Comparison of ENCODE assay signal across 15 cellular contexts in the genomic region with DNA sequence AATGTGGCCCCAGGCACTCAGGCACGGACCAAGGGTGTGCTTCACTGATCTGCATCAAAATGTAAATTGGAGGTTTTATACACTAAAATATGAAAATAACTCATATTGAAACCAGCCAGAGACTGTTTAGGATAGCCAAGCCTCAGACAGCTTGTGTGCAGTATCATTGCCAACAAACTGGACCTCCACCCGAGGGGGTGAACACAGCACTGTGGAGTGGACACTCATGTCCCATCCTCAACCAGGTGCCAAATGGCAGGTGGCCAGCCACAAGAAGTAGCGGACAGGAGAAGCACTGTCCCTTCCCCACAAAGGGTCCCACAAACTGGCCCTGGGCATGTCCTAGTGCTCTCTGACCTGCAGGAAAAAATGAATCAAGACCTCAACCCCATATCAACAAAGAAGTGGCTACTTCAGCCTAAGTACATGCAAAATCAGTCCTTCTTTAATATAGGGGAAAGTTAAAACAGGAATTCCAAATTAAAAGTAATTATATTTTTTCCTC. TPM values are rescaled to one million over a fixed set of nuclear protein-coding genes. Genes with fewer than 3 reads are reported as not detected.
A peak's percentile ranks its signal among the peaks of the same experiment; 100 is the strongest.
DNase-seq lines count a peak whose midpoint lies in the region; ATAC-seq and TF ChIP-seq lines count a peak whose summit lies in the region.
"Had no signal": no experiment of that assay in that cellular context is flagged by ENCODE, and none has a peak within 500 bp of the region (broad histone marks: within the 10 kb centered on the region; RNA-seq: fewer than 3 reads in every experiment).

No MANE protein-coding gene starts in this region.

- H3K27ac ChIP-seq in Karpas-422 (ENCODE audit: low read length) (no peak overlapping the region), neural progenitor cell (no peak overlapping the region)
- H3K27ac ChIP-seq: A549, C4-2B, HL-60 had no signal

- no peaks in the 10 kb centered on the region for H3K27me3 Mint-ChIP-seq in neural progenitor cell (ENCODE audit: insufficient read depth, low read depth)

- peaks cover 12% of the 10 kb centered on the region for H3K4me1 ChIP-seq in Karpas-422 (ENCODE audit: low read length)
- peaks cover 26% of the 10 kb centered on the region for H3K4me1 ChIP-seq in neural progenitor cell
- H3K4me1 ChIP-seq: A549 had no signal

- H3K27me3 ChIP-seq in Karpas-422 (ENCODE audit: low read length): no peaks in the 10 kb centered on the region
- no peaks in the 10 kb centered on the region for H3K27me3 ChIP-seq in neural progenitor cell
- H3K27me3 ChIP-seq: BE2C had no signal

- no peak overlapping the region for H2AFZ ChIP-seq in Karpas-422 (ENCODE audit: low read length)
- H2AFZ ChIP-seq in neural progenitor cell (replicated peaks): no peak overlapping the region

- peaks cover 12% of the 10 kb centered on the region for H3K9me3 Mint-ChIP-seq in neural progenitor cell
- H3K9me3 Mint-ChIP-seq: CD4-positive, alpha-beta memory T cell had no signal

- no peak overlapping the region for H3K4me3 Mint-ChIP-seq in neural progenitor cell
- H3K4me3 Mint-ChIP-seq: CD4-positive, alpha-beta memory T cell had no signal

- TF ChIP-seq CTCF in neural progenitor cell (IDR thresholded peaks at IDR 0.05): no peak

- peak overlapping the region; percentile 9 for H3K4me2 ChIP-seq in Karpas-422 (ENCODE audit: low read depth, low read length, poor library complexity, severe bottlenecking)
- peak overlapping the region; percentile 34 for H3K4me2 ChIP-seq in neural progenitor cell
- H3K4me2 ChIP-seq: A549 had no signal

- ATAC-seq in GM21390 (IDR thresholded peaks at IDR 0.05; ENCODE audit: unreplicated experiment): no peak
- ATAC-seq: A549, GM12878, HCT116 had no signal

- H3K9me3 ChIP-seq in Karpas-422 (ENCODE audit: low read length): no peaks in the 10 kb centered on the region
- H3K9me3 ChIP-seq in neural progenitor cell (ENCODE audit: low read depth): no peaks in the 10 kb centered on the region
- H3K9me3 ChIP-seq: A549, BE2C had no signal

- H3K4me1 Mint-ChIP-seq in neural progenitor cell: peaks cover 48% of the 10 kb centered on the region
- H3K4me1 Mint-ChIP-seq: CD4-positive, alpha-beta memory T cell had no signal

- H3K36me3 ChIP-seq in Karpas-422 (ENCODE audit: insufficient read depth, low read length): no peaks in the 10 kb centered on the region
- no peaks in the 10 kb centered on the region for H3K36me3 ChIP-seq in neural progenitor cell
- H3K36me3 ChIP-seq: BE2C had no signal

- no peak overlapping the region for H3K27ac Mint-ChIP-seq in neural progenitor cell

- no peak overlapping the region for H3K4me3 ChIP-seq in Karpas-422 (ENCODE audit: low read length)
- H3K4me3 ChIP-seq in neural progenitor cell: no peak overlapping the region
- H3K4me3 ChIP-seq: A549, GM12878 had no signal

- H3F3A ChIP-seq in neural progenitor cell (ENCODE audit: low read depth): peaks cover 9% of the 10 kb centered on the region

- no peaks in the 10 kb centered on the region for H3K79me2 ChIP-seq in Karpas-422 (ENCODE audit: low read length)
- H3K79me2 ChIP-seq in neural progenitor cell (ENCODE audit: low read depth): peaks cover 74% of the 10 kb centered on the region

- DNase-seq in Karpas-422 (no peak), germinal center (ENCODE audit: low spot score) (peak; percentile 11), neural progenitor cell (ENCODE audit: low spot score) (no peak), ureter (ENCODE audit: low spot score) (no peak)
- no peak for DNase-seq in activated CD4-positive, alpha-beta T cell treated with anti-CD3 and anti-CD28 coated beads for 48 hours
- DNase-seq: BE2C; CD4-positive, alpha-beta memory T cell; DMS79; GOT3 had no signal

- H3K36me3 Mint-ChIP-seq in neural progenitor cell: peaks cover 17% of the 10 kb centered on the region
- H3K36me3 Mint-ChIP-seq: CD4-positive, alpha-beta memory T cell had no signal

- no peaks in the 10 kb centered on the region for H3K9me2 ChIP-seq in Karpas-422 (replicated peaks; ENCODE audit: insufficient read depth, low read length)

- H4K20me1 ChIP-seq in Karpas-422 (ENCODE audit: insufficient read depth, low read depth, low read length) (no peaks in the 10 kb centered on the region), neural progenitor cell (ENCODE audit: low read depth) (peaks cover 76% of the 10 kb centered on the region)

- H3K9ac ChIP-seq in Karpas-422 (ENCODE audit: low read length): no peak overlapping the region
- H3K9ac ChIP-seq in neural progenitor cell: no peak overlapping the region

RNA-seq across cellular contexts. Expression of a gene that starts 29.1 kb away (rescaled TPM):
- total RNA-seq in Karpas-422 (2014; rRNA removed; shearing (Covaris generic); ENCODE audit: low replicate concordance): not detected in 2 replicates
- 20.1 and 32.7 TPM in 2 replicates for total RNA-seq in neural progenitor cell (ENCODE audit: low replicate concordance)
- total RNA-seq in ureter: 16.7 TPM

Comparison
In these comparisons a context has a peak if more than half of its experiments do, and no peak if none do; other contexts are left out.
1. RNA of a gene that starts 29.1 kb away (total RNA-seq): 20.1 to 32.7 TPM in neural progenitor cell and 16.7 TPM in ureter (single experiment); not detected in Karpas-422; every median in the first group is over 10 times any median in the second.